Comparison of ENCODE assay signal across 8 cellular contexts in genomic region chr17:40191237-40192208, GRCh38.
A peak's percentile ranks its signal among the peaks of the same experiment; 100 is the strongest.
DNase-seq lines count a peak whose midpoint lies in the region; ATAC-seq lines count a peak whose summit lies in the region.

No MANE protein-coding gene starts in this region.

- DNase-seq in DMS114 treated with DMSO at 0.1 percent for 48 hours (lab: John Stamatoyannopoulos, UW; ENCODE audit: unreplicated experiment), result peak; percentile 10
- DNase-seq in NCI-H1105 treated with DMSO at 0.1 percent for 48 hours (lab: John Stamatoyannopoulos, UW), result peak; percentile 63
- DNase-seq in activated CD4-positive, alpha-beta T cell treated with anti-CD3 and anti-CD28 coated beads for 1 hour, result peak; percentile 50
- peak; percentile 83 for DNase-seq in kidney tubule cell (ENCODE audit: low spot score)
- peak; percentile 36 to 45 (median 40) for DNase-seq in stimulated activated CD4-positive, alpha-beta T cell treated with anti-CD3 and anti-CD28 coated beads, Interleukin-1b, Interleukin-23, amount 100 ng/mL, for 24 hours (ENCODE audit: low read depth in 4 of 4, low spot score in 1 of 4)

- H3K27ac ChIP-seq in cingulate gyrus (ENCODE audit: low read depth, low read length), result peak overlapping the region; percentile 29

- peak; percentile 79 for ATAC-seq in GM21737 (IDR thresholded peaks at IDR 0.05; ENCODE audit: unreplicated experiment)
- no peak for ATAC-seq in GM21381 (IDR thresholded peaks at IDR 0.05; ENCODE audit: unreplicated experiment)

Comparison
In these comparisons a context has a peak if more than half of its experiments do, and no peak if none do; other contexts are left out.
1. DNase-seq: peak in every context shown above with its lines; median percentile 83 in kidney tubule cell; 63 in NCI-H1105 treated with DMSO at 0.1 percent for 48 hours; 50 in activated CD4-positive, alpha-beta T cell treated with anti-CD3 and anti-CD28 coated beads for 1 hour; 40 in stimulated activated CD4-positive, alpha-beta T cell treated with anti-CD3 and anti-CD28 coated beads, Interleukin-1b, Interleukin-23, amount 100 ng/mL, for 24 hours; 10 in DMS114 treated with DMSO at 0.1 percent for 48 hours.